In the genomic region with DNA sequence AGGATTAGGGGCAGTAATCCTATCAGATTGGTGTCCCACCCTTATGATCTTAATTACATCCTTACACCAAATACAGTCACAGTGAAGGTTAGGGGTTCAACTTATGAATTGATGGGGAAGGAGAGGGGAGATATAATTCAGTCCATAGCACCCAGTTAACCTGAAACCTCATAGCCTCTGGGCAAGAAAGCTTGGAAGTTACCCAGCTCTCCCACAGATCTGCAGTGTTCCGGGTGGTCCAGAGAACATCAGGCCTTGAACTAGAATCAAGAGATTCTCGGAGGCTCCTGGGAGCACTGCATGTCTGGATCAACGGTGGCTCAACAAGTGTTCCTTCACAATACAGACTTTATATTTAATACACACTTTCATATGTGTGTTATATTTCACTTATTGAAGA, we compare ENCODE assay signal across 1 cellular context.
TF ChIP-seq lines count a peak whose summit lies in the region.

No MANE protein-coding gene starts in this region.

TF ChIP-seq in HCT116, 20 proteins besides CTCF, POLR2A, EP300 and RAD21 (continued from another document):
- TF ChIP-seq, protein P1, sequence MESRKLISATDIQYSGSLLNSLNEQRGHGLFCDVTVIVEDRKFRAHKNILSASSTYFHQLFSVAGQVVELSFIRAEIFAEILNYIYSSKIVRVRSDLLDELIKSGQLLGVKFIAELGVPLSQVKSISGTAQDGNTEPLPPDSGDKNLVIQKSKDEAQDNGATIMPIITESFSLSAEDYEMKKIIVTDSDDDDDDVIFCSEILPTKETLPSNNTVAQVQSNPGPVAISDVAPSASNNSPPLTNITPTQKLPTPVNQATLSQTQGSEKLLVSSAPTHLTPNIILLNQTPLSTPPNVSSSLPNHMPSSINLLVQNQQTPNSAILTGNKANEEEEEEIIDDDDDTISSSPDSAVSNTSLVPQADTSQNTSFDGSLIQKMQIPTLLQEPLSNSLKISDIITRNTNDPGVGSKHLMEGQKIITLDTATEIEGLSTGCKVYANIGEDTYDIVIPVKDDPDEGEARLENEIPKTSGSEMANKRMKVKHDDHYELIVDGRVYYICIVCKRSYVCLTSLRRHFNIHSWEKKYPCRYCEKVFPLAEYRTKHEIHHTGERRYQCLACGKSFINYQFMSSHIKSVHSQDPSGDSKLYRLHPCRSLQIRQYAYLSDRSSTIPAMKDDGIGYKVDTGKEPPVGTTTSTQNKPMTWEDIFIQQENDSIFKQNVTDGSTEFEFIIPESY (IDR thresholded peaks at IDR 0.05; ENCODE audit: extremely low read depth, insufficient replicate concordance, low read length) = no peak
- TF ChIP-seq SRF (IDR thresholded peaks at IDR 0.05; ENCODE audit: low read depth) (no peak), CEBPB (IDR thresholded peaks at IDR 0.05; ENCODE audit: low read depth) (no peak), EZH2phosphoT487 (IDR thresholded peaks at IDR 0.05; ENCODE audit: borderline replicate concordance) (no peak), FOSL1 (IDR thresholded peaks at IDR 0.05; ENCODE audit: low read depth) (no peak), CBX3 (IDR thresholded peaks at IDR 0.05; ENCODE audit: low read depth) (no peak), SIN3A (IDR thresholded peaks at IDR 0.05; ENCODE audit: low read depth) (no peak), ELF1 (IDR thresholded peaks at IDR 0.05; ENCODE audit: borderline replicate concordance, low read depth) (no peak), EGR1 (IDR thresholded peaks at IDR 0.05; ENCODE audit: low read depth) (no peak), EZH2 (IDR thresholded peaks at IDR 0.05) (no peak), ZFX (IDR thresholded peaks at IDR 0.05) (no peak)
- TF ChIP-seq, protein P2, sequence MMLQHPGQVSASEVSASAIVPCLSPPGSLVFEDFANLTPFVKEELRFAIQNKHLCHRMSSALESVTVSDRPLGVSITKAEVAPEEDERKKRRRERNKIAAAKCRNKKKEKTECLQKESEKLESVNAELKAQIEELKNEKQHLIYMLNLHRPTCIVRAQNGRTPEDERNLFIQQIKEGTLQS (IDR thresholded peaks at IDR 0.05) = no peak
- TF ChIP-seq, protein P3, sequence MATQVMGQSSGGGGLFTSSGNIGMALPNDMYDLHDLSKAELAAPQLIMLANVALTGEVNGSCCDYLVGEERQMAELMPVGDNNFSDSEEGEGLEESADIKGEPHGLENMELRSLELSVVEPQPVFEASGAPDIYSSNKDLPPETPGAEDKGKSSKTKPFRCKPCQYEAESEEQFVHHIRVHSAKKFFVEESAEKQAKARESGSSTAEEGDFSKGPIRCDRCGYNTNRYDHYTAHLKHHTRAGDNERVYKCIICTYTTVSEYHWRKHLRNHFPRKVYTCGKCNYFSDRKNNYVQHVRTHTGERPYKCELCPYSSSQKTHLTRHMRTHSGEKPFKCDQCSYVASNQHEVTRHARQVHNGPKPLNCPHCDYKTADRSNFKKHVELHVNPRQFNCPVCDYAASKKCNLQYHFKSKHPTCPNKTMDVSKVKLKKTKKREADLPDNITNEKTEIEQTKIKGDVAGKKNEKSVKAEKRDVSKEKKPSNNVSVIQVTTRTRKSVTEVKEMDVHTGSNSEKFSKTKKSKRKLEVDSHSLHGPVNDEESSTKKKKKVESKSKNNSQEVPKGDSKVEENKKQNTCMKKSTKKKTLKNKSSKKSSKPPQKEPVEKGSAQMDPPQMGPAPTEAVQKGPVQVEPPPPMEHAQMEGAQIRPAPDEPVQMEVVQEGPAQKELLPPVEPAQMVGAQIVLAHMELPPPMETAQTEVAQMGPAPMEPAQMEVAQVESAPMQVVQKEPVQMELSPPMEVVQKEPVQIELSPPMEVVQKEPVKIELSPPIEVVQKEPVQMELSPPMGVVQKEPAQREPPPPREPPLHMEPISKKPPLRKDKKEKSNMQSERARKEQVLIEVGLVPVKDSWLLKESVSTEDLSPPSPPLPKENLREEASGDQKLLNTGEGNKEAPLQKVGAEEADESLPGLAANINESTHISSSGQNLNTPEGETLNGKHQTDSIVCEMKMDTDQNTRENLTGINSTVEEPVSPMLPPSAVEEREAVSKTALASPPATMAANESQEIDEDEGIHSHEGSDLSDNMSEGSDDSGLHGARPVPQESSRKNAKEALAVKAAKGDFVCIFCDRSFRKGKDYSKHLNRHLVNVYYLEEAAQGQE (IDR thresholded peaks at IDR 0.05; ENCODE audit: low read depth) = no peak
